8 cellular contexts compared by ENCODE assay signal in genomic region chr11:117824571-117825537, GRCh38. TPM values are rescaled to one million over a fixed set of nuclear protein-coding genes. Genes with fewer than 3 reads are reported as not detected.
A peak's percentile ranks its signal among the peaks of the same experiment; 100 is the strongest.
DNase-seq lines count a peak whose midpoint lies in the region; ATAC-seq and TF ChIP-seq lines count a peak whose summit lies in the region.

TSS of gene FXYD2 (minus strand) at chr11:117824744. CDS start at chr11:117824678, 66 bp downstream.

- peaks cover 0 to 8% (median 0%) of the 10 kb centered on the region in 45 donors for H3K27me3 ChIP-seq in dorsolateral prefrontal cortex
- H3K27me3 ChIP-seq in muscle layer of duodenum (ENCODE audit: low read depth, low read length), result no peaks in the 10 kb centered on the region

- no peak within 1 kb of the TSS for H3K4me3 ChIP-seq in dorsolateral prefrontal cortex
- H3K4me3 ChIP-seq in muscle layer of duodenum (ENCODE audit: low read depth in 1 of 2, low read length in 2 of 2), result no peak within 1 kb of the TSS

- intact Hi-C loops in dorsolateral prefrontal cortex (cut with DNase I), result loop anchor here (5.0 kb wide), 2 partner anchors 122 to 227 kb away; no protein-coding TSS in a partner anchor

- no peaks in the 10 kb centered on the region for H3K36me3 ChIP-seq in muscle layer of duodenum (ENCODE audit: control insufficient read depth in 1 of 2, insufficient read depth in 2 of 2, low read length in 2 of 2)

- peaks cover 11 to 30% of the 10 kb centered on the region in 2 donors for H3K4me1 ChIP-seq in muscle layer of duodenum (ENCODE audit: control insufficient read depth in 1 of 2, insufficient read depth in 2 of 2, low read length in 2 of 2)

- DNase-seq in AML-193 (lab: John Stamatoyannopoulos, UW) (peak; percentile 6 to 21), MV-4-11 (lab: John Stamatoyannopoulos, UW) (peak; percentile 38), dorsolateral prefrontal cortex (peak in 6 of 10 donors; percentile 8 to 33 (median 24)), globus pallidus (ENCODE audit: low spot score) (no peak)

- H3K27ac ChIP-seq in dorsolateral prefrontal cortex (peak within 1 kb of the TSS in 8 of 59 donors; percentile 13 to 48 (median 16)), muscle layer of duodenum (ENCODE audit: low read length) (peak within 1 kb of the TSS; percentile 60)

- TF ChIP-seq CTCF in dorsolateral prefrontal cortex (IDR thresholded peaks at IDR 0.05 in 54 of 56, conservative IDR thresholded peaks at IDR 0.05 in 2 of 56; ENCODE audit: low read depth in 1 of 56, partially characterized antibody in 56 of 56), result no peak

- ATAC-seq in GM21825 (IDR thresholded peaks at IDR 0.05; ENCODE audit: unreplicated experiment) (no peak), GM21737 (IDR thresholded peaks at IDR 0.05; ENCODE audit: unreplicated experiment) (no peak), HG03095 (IDR thresholded peaks at IDR 0.05; ENCODE audit: unreplicated experiment) (no peak)

- no peaks in the 10 kb centered on the region for H3K9me3 ChIP-seq in muscle layer of duodenum (ENCODE audit: control insufficient read depth in 1 of 2, low read length in 2 of 2)

RNA-seq across cellular contexts. Expression of gene FXYD2, which starts in this region (rescaled TPM):
- 10 to 100 TPM in 5 of 120 experiments, 1 to 10 TPM in 115; 1.5 to 14.9 (median 4.6) TPM for total RNA-seq in dorsolateral prefrontal cortex
